Comparison of ENCODE assay signal across 16 cellular contexts in genomic region chr18:10169064-10169562, GRCh38.
DNase-seq lines count a peak whose midpoint lies in the region; ATAC-seq, FAIRE-seq and TF ChIP-seq lines count a peak whose summit lies in the region.
"Had no signal": no experiment of that assay in that cellular context is flagged by ENCODE, and none has a peak within 500 bp of the region (broad histone marks: within the 10 kb centered on the region; RNA-seq: fewer than 3 reads in every experiment).

No MANE protein-coding gene starts in this region.

- FAIRE-seq in GM19239 (lab: Jason Lieb, UNC), result no peak

- no peaks in the 10 kb centered on the region for H3K9me3 ChIP-seq in aorta (ENCODE audit: control insufficient read depth, low read length)
- H3K9me3 ChIP-seq: gastroesophageal sphincter had no signal

- 6 to 9% methylated on average over 4 of the region's 4 CpGs for WGBS in aorta, 2 donors

- H3K4me1 ChIP-seq in ACC112 (ENCODE audit: control insufficient read depth, insufficient read depth, low read length, unreplicated experiment), result peaks cover 19% of the 10 kb centered on the region
- no peaks in the 10 kb centered on the region for H3K4me1 ChIP-seq in aorta (ENCODE audit: control insufficient read depth in 1 of 2, insufficient read depth in 2 of 2, low read length in 2 of 2)
- H3K4me1 ChIP-seq: gastroesophageal sphincter had no signal

- H3K4me3 Mint-ChIP-seq in effector memory CD8-positive, alpha-beta T cell, result no peak overlapping the region
- H3K4me3 Mint-ChIP-seq: neural crest cell; stimulated activated memory B cell treated with anti-CD40 and anti-IgM and Interleukin-4, amounts not matched to agents 10 μg/mL and 1 μg/mL and 100 μg/mL, for 72 hours had no signal

- H3K27ac ChIP-seq in ACC112 (ENCODE audit: low read depth, low read length), result peak overlapping the region; percentile 25
- H3K27ac ChIP-seq in aorta (ENCODE audit: low read depth in 1 of 2, low read length in 2 of 2), result no peak overlapping the region
- H3K27ac ChIP-seq: gastroesophageal sphincter, HL-60 had no signal

- H2AFZ ChIP-seq in ACC112 (ENCODE audit: low read length, unreplicated experiment), result peak overlapping the region; percentile 35

- no peak overlapping the region for H3K27ac Mint-ChIP-seq in effector memory CD8-positive, alpha-beta T cell
- H3K27ac Mint-ChIP-seq: stimulated activated memory B cell treated with anti-CD40 and anti-IgM and Interleukin-4, amounts not matched to agents 10 μg/mL and 1 μg/mL and 100 μg/mL, for 72 hours had no signal

- H3K36me3 ChIP-seq in ACC112 (ENCODE audit: insufficient read depth, low read length) (no peaks in the 10 kb centered on the region), aorta (ENCODE audit: control insufficient read depth in 1 of 2, insufficient read depth in 2 of 2, low read length in 1 of 2) (no peaks in the 10 kb centered on the region)
- H3K36me3 ChIP-seq: gastroesophageal sphincter had no signal

- peaks cover 0 to 5% of the 10 kb centered on the region in 2 donors for H3K27me3 Mint-ChIP-seq in effector memory CD8-positive, alpha-beta T cell
- H3K27me3 Mint-ChIP-seq: stimulated activated memory B cell treated with anti-CD40 and anti-IgM and Interleukin-4, amounts not matched to agents 10 μg/mL and 1 μg/mL and 100 μg/mL, for 72 hours had no signal

- TF ChIP-seq CTCF in fibroblast of pulmonary artery (IDR thresholded peaks at IDR 0.05; ENCODE audit: low read length, missing control alignments), result no peak

- H3K27me3 ChIP-seq in ACC112 (ENCODE audit: insufficient read depth, low read length), result no peaks in the 10 kb centered on the region
- no peaks in the 10 kb centered on the region for H3K27me3 ChIP-seq in aorta (ENCODE audit: control insufficient read depth in 1 of 2, insufficient read depth in 2 of 2, low read length in 1 of 2)
- H3K27me3 ChIP-seq: gastroesophageal sphincter had no signal

- intact Hi-C loops in aorta (cut with DNase I), result no loop called here

- H3K79me2 ChIP-seq in ACC112 (ENCODE audit: control insufficient read depth, insufficient read depth, low read length, unreplicated experiment), result no peaks in the 10 kb centered on the region

- DNase-seq in NCI-H1105 treated with DMSO at 0.1 percent for 48 hours (lab: John Stamatoyannopoulos, UW) (peak; percentile 68), SW480 (ENCODE audit: low spot score) (peak; percentile 77), fibroblast of pulmonary artery (ENCODE audit: low read depth) (peak; percentile 66), GM19239 (ENCODE audit: insufficient read length, low spot score) (no peak), aorta (no peak)
- DNase-seq in effector memory CD8-positive, alpha-beta T cell, result no peak
- DNase-seq: activated CD4-positive, CD25-positive, alpha-beta regulatory T cell; left colon; NCI-H187 treated with DMSO at 0.1 percent for 48 hours; Right ventricle myocardium superior had no signal

- H3K4me1 Mint-ChIP-seq in effector memory CD8-positive, alpha-beta T cell (ENCODE audit: low read depth in 2 of 2), result no peaks in the 10 kb centered on the region
- H3K4me1 Mint-ChIP-seq: stimulated activated memory B cell treated with anti-CD40 and anti-IgM and Interleukin-4, amounts not matched to agents 10 μg/mL and 1 μg/mL and 100 μg/mL, for 72 hours had no signal

- ATAC-seq in HG02981 (IDR thresholded peaks at IDR 0.05; ENCODE audit: unreplicated experiment), result no peak
- ATAC-seq in effector memory CD8-positive, alpha-beta T cell (replicated peaks), result no peak
- no peak for ATAC-seq in aorta (ENCODE audit: low FRiP score)
- ATAC-seq: gastroesophageal sphincter; left colon; stimulated activated memory B cell treated with anti-CD40 and anti-IgM and Interleukin-4, amounts not matched to agents 10 μg/mL and 1 μg/mL and 100 μg/mL, for 72 hours had no signal

- H3K36me3 Mint-ChIP-seq in effector memory CD8-positive, alpha-beta T cell (ENCODE audit: insufficient read depth), result peaks cover 7% of the 10 kb centered on the region
- H3K36me3 Mint-ChIP-seq: stimulated activated memory B cell treated with anti-CD40 and anti-IgM and Interleukin-4, amounts not matched to agents 10 μg/mL and 1 μg/mL and 100 μg/mL, for 72 hours had no signal

- H3K4me3 ChIP-seq in ACC112 (ENCODE audit: low read depth, low read length), result no peak overlapping the region
- H3K4me3 ChIP-seq in fibroblast of pulmonary artery (replicated peaks; ENCODE audit: low read depth, low read length), result no peak overlapping the region
- H3K4me3 ChIP-seq in aorta (ENCODE audit: low read length in 2 of 2), result no peak overlapping the region
- H3K4me3 ChIP-seq: gastroesophageal sphincter had no signal

- peaks cover 0 to 6% of the 10 kb centered on the region in 2 donors for H3K9me3 Mint-ChIP-seq in effector memory CD8-positive, alpha-beta T cell
- H3K9me3 Mint-ChIP-seq: neural crest cell; stimulated activated memory B cell treated with anti-CD40 and anti-IgM and Interleukin-4, amounts not matched to agents 10 μg/mL and 1 μg/mL and 100 μg/mL, for 72 hours had no signal

Comparison
In these comparisons a context has a peak if more than half of its experiments do, and no peak if none do; other contexts are left out.
1. DNase-seq: peak in NCI-H1105 treated with DMSO at 0.1 percent for 48 hours (single experiment), SW480 (single experiment) and fibroblast of pulmonary artery (single experiment); none in GM19239 (single experiment), effector memory CD8-positive, alpha-beta T cell (0 of 3) and aorta (0 of 2).